13 cellular contexts compared by ENCODE assay signal in genomic region chr6:9116026-9116425, GRCh38.
DNase-seq lines count a peak whose midpoint lies in the region; ATAC-seq and TF ChIP-seq lines count a peak whose summit lies in the region.
"Had no signal": no experiment of that assay in that cellular context is flagged by ENCODE, and none has a peak within 500 bp of the region (broad histone marks: within the 10 kb centered on the region; RNA-seq: fewer than 3 reads in every experiment).

No MANE protein-coding gene starts in this region.

- no peaks in the 10 kb centered on the region for H3K36me3 Mint-ChIP-seq in HFFc6 (ENCODE audit: low read depth)
- H3K36me3 Mint-ChIP-seq: activated CD4-positive, alpha-beta memory T cell treated with anti-CD3 and anti-CD28 coated beads for 36 hours had no signal

- H3K27ac ChIP-seq in heart left ventricle = no peak overlapping the region
- H3K27ac ChIP-seq in foreskin keratinocyte = no peak overlapping the region
- H3K27ac ChIP-seq: cardiac muscle cell, KMS-11 had no signal

- intact Hi-C loops in heart left ventricle (cut with DNase I) = no loop called here

- no peaks in the 10 kb centered on the region for H3K9me3 ChIP-seq in heart left ventricle

- DNase-seq in AG09319 (ENCODE audit: extremely low read depth, low read depth) (peak; percentile 77), HFFc6 (peak; percentile 69), SW480 (ENCODE audit: low spot score) (peak; percentile 85), fibroblast of the conjunctiva (ENCODE audit: low read depth) (peak; percentile 75), heart left ventricle (no peak), NCI-H2081 treated with DMSO at 0.1 percent for 48 hours (lab: John Stamatoyannopoulos, UW) (no peak), foreskin keratinocyte (no peak)
- DNase-seq: activated CD4-positive, alpha-beta memory T cell treated with anti-CD3 and anti-CD28 coated beads for 36 hours; activated effector memory CD4-positive, alpha-beta T cell treated with anti-CD3 and anti-CD28 coated beads, Interleukin-2, amount 50 U/mL, for 16 hours; stimulated activated CD4-positive, alpha-beta T cell treated with anti-CD3 and anti-CD28 coated beads, Interleukin-2, amount 100 ng/mL, for 24 hours had no signal

- H3K27ac Mint-ChIP-seq in HFFc6 = peak overlapping the region; percentile 97
- H3K27ac Mint-ChIP-seq: activated CD4-positive, alpha-beta memory T cell treated with anti-CD3 and anti-CD28 coated beads for 36 hours had no signal

- no peaks in the 10 kb centered on the region for H3K9me3 Mint-ChIP-seq in HFFc6

- 64 to 69% (median 65%) methylated on average over 6 of the region's 6 CpGs for WGBS in heart left ventricle, 4 donors

- H3K4me3 Mint-ChIP-seq in HFFc6 = peak overlapping the region; percentile 78
- H3K4me3 Mint-ChIP-seq: activated CD4-positive, alpha-beta memory T cell treated with anti-CD3 and anti-CD28 coated beads for 36 hours had no signal

- H3K36me3 ChIP-seq in heart left ventricle = no peaks in the 10 kb centered on the region
- H3K36me3 ChIP-seq: cardiac muscle cell had no signal

- no peaks in the 10 kb centered on the region for H3K4me1 ChIP-seq in heart left ventricle
- no peaks in the 10 kb centered on the region for H3K4me1 ChIP-seq in foreskin keratinocyte

- peaks cover 6% of the 10 kb centered on the region for H3K27me3 Mint-ChIP-seq in HFFc6 (ENCODE audit: insufficient read depth)
- H3K27me3 Mint-ChIP-seq: activated CD4-positive, alpha-beta memory T cell treated with anti-CD3 and anti-CD28 coated beads for 36 hours had no signal

- no peak for TF ChIP-seq POLR2A in heart left ventricle (IDR thresholded peaks at IDR 0.05)

- no peak overlapping the region for H3K4me3 ChIP-seq in heart left ventricle
- H3K4me3 ChIP-seq: cardiac muscle cell had no signal

- H3K27me3 ChIP-seq in heart left ventricle (no peaks in the 10 kb centered on the region), foreskin keratinocyte (no peaks in the 10 kb centered on the region)
- H3K27me3 ChIP-seq: cardiac muscle cell had no signal

- peaks cover 23% of the 10 kb centered on the region for H3K4me1 Mint-ChIP-seq in HFFc6 (ENCODE audit: low read depth)

- no peak for TF ChIP-seq CTCF in AG09319 (IDR thresholded peaks at IDR 0.05; ENCODE audit: low read depth, low read length)
- no peak for TF ChIP-seq CTCF in HFFc6 (IDR thresholded peaks at IDR 0.05)
- no peak for TF ChIP-seq CTCF in heart left ventricle (IDR thresholded peaks at IDR 0.05)
- TF ChIP-seq CTCF in foreskin keratinocyte (conservative IDR thresholded peaks at IDR 0.05) = no peak

- ATAC-seq in GM19463 (IDR thresholded peaks at IDR 0.05; ENCODE audit: unreplicated experiment) = no peak
- ATAC-seq in heart left ventricle = no peak
- no peak for ATAC-seq in foreskin keratinocyte

Comparison
In these comparisons a context has a peak if more than half of its experiments do, and no peak if none do; other contexts are left out.
1. DNase-seq: peak in AG09319 (single experiment), HFFc6 (single experiment), SW480 (single experiment) and fibroblast of the conjunctiva (single experiment); none in heart left ventricle (0 of 5), NCI-H2081 treated with DMSO at 0.1 percent for 48 hours (single experiment) and foreskin keratinocyte (0 of 2).